ENCODE assay signal across 1 cellular context in genomic region chr4:103075894-103076776, GRCh38.
TF ChIP-seq lines count a peak whose summit lies in the region.

Gene SLC9B2 (minus strand): TSS chr4:103076761. CDS start chr4:103067550, 9,211 bp downstream.

TF ChIP-seq in HEK293, 187 proteins besides CTCF, POLR2A, EP300 and RAD21 (continued from another document and continues in another):
- peak; percentile 97 for TF ChIP-seq ZBTB26 (tag by site-specific recombination; optimal IDR thresholded peaks at IDR 0.05)
- 0 out of 2 replicates have a peak, but pooled peaks have one; percentile 22 for TF ChIP-seq PRDM10 (tag by site-specific recombination; IDR thresholded peaks at IDR 0.05)
- no peak for TF ChIP-seq ZNF549 (tag by site-specific recombination; IDR thresholded peaks at IDR 0.05)
- no peak for TF ChIP-seq ZNF513 (tag by site-specific recombination; IDR thresholded peaks at IDR 0.05)
- TF ChIP-seq ZNF585B (tag by site-specific recombination; IDR thresholded peaks at IDR 0.05), result no peak
- TF ChIP-seq ZNF747 (tag by site-specific recombination; IDR thresholded peaks at IDR 0.05), result no peak
- TF ChIP-seq ZNF768 (tag by site-specific recombination; IDR thresholded peaks at IDR 0.05), result no peak
- TF ChIP-seq ZNF221 (tag by site-specific recombination; IDR thresholded peaks at IDR 0.05; ENCODE audit: borderline replicate concordance), result no peak
- peak; percentile 61; the same call in 1 of the 2 replicates for TF ChIP-seq PBX3 (CRISPR knock-in tag; IDR thresholded peaks at IDR 0.05)
- 0 out of 2 replicates have a peak, but pooled peaks have one; percentile 60 for TF ChIP-seq ZNF660 (tag by site-specific recombination; IDR thresholded peaks at IDR 0.05)
- TF ChIP-seq ZSCAN4 (tag by site-specific recombination; IDR thresholded peaks at IDR 0.05), result no peak
- TF ChIP-seq ZEB2 (tag by site-specific recombination; IDR thresholded peaks at IDR 0.05), result 0 out of 2 replicates have a peak, but pooled peaks have one; percentile 39
- TF ChIP-seq SETDB1 (IDR thresholded peaks at IDR 0.05; ENCODE audit: insufficient read length, low read length), result no peak
- peak; percentile 92 for TF ChIP-seq ZBTB20 (tag by site-specific recombination; IDR thresholded peaks at IDR 0.05)
- TF ChIP-seq ZNF133 (tag by site-specific recombination; IDR thresholded peaks at IDR 0.05), result no peak
- peak; percentile 81 for TF ChIP-seq ZNF692 (tag by site-specific recombination; IDR thresholded peaks at IDR 0.05)
- TF ChIP-seq ZNF514 (tag by site-specific recombination; IDR thresholded peaks at IDR 0.05), result no peak
- TF ChIP-seq ZNF621 (tag by site-specific recombination; IDR thresholded peaks at IDR 0.05), result no peak
- peak; percentile 62 for TF ChIP-seq KLF1 (tag by site-specific recombination; IDR thresholded peaks at IDR 0.05)
- TF ChIP-seq ZNF610 (tag by site-specific recombination; IDR thresholded peaks at IDR 0.05; ENCODE audit: borderline replicate concordance), result no peak
- peak; percentile 11; the same call in 1 of the 2 replicates for TF ChIP-seq ZNF394 (tag by site-specific recombination; IDR thresholded peaks at IDR 0.05; ENCODE audit: borderline replicate concordance)
- no peak for TF ChIP-seq HOXD13 (CRISPR knock-in tag; IDR thresholded peaks at IDR 0.05; ENCODE audit: borderline replicate concordance)
- TF ChIP-seq ZBTB44 (tag by site-specific recombination; IDR thresholded peaks at IDR 0.05), result no peak
- TF ChIP-seq TRIM28 (IDR thresholded peaks at IDR 0.05; ENCODE audit: borderline replicate concordance, low read length), result peak; percentile 68; the same call in 1 of the 2 replicates
- no peak for TF ChIP-seq PRDM2 (tag by site-specific recombination; IDR thresholded peaks at IDR 0.05; ENCODE audit: borderline replicate concordance)
- TF ChIP-seq ZBTB17 (tag by site-specific recombination; IDR thresholded peaks at IDR 0.05), result peak; percentile 72
- TF ChIP-seq GFI1B (tag by site-specific recombination; IDR thresholded peaks at IDR 0.05), result no peak
- 0 out of 2 replicates have a peak, but pooled peaks have one; percentile 20 for TF ChIP-seq KLF9 (tag by site-specific recombination; IDR thresholded peaks at IDR 0.05; ENCODE audit: low read depth)
- no peak for TF ChIP-seq ZNF214 (tag by site-specific recombination; IDR thresholded peaks at IDR 0.05; ENCODE audit: borderline replicate concordance)
- no peak for TF ChIP-seq ZNF26 (tag by site-specific recombination; IDR thresholded peaks at IDR 0.05)
- no peak for TF ChIP-seq ZNF529 (tag by site-specific recombination; IDR thresholded peaks at IDR 0.05; ENCODE audit: insufficient replicate concordance)
- TF ChIP-seq ZIC2 (tag by site-specific recombination; IDR thresholded peaks at IDR 0.05), result peak; percentile 71
- no peak for TF ChIP-seq BCL11B (tag by site-specific recombination; IDR thresholded peaks at IDR 0.05; ENCODE audit: low read depth)
- no peak for TF ChIP-seq OSR2 (tag by site-specific recombination; IDR thresholded peaks at IDR 0.05)
- TF ChIP-seq ZXDB (tag by site-specific recombination; IDR thresholded peaks at IDR 0.05), result peak; percentile 52; the same call in 1 of the 2 replicates
- TF ChIP-seq ZFP41 (tag by site-specific recombination; IDR thresholded peaks at IDR 0.05; ENCODE audit: borderline replicate concordance), result no peak
- no peak for TF ChIP-seq ZNF311 (tag by site-specific recombination; IDR thresholded peaks at IDR 0.05; ENCODE audit: borderline replicate concordance)
- peak; percentile 55; the same call in 1 of the 2 replicates for TF ChIP-seq ZNF501 (tag by site-specific recombination; IDR thresholded peaks at IDR 0.05)
- TF ChIP-seq MEIS1 (CRISPR knock-in tag; IDR thresholded peaks at IDR 0.05; ENCODE audit: borderline replicate concordance), result no peak
- TF ChIP-seq SP3 (tag by site-specific recombination; IDR thresholded peaks at IDR 0.05), result 0 out of 2 replicates have a peak, but pooled peaks have one; percentile 21
- TF ChIP-seq ZNF112 (tag by site-specific recombination; IDR thresholded peaks at IDR 0.05), result no peak
- no peak for TF ChIP-seq ZNF174 (tag by site-specific recombination; IDR thresholded peaks at IDR 0.05)
- no peak for TF ChIP-seq OVOL3 (tag by site-specific recombination; IDR thresholded peaks at IDR 0.05)
- no peak for TF ChIP-seq ZNF670 (tag by site-specific recombination; IDR thresholded peaks at IDR 0.05; ENCODE audit: low read depth)
